20 cellular contexts compared by ENCODE assay signal in the genomic region with DNA sequence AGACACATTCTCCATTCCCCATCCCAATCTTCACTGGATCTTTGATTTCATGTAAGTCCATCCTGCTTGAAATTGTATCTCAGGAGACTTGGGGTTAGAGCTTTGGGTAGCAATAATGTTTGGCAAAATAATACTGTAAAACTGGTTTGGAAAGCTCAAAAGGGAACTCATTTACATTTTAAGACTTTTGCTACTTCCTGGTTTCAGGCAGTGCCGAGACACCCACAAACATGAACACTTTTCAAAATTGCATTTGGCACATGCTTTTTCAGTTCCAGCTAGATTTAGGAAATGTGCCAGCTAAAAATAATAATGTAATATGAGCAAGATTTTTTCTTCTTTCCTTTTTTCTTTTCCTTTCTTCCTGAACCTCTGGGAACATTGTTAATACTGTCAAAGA.
A peak's percentile ranks its signal among the peaks of the same experiment; 100 is the strongest.
DNase-seq lines count a peak whose midpoint lies in the region; ATAC-seq, FAIRE-seq and TF ChIP-seq lines count a peak whose summit lies in the region.
"Had no signal": no experiment of that assay in that cellular context is flagged by ENCODE, and none has a peak within 500 bp of the region (broad histone marks: within the 10 kb centered on the region; RNA-seq: fewer than 3 reads in every experiment).

No MANE protein-coding gene starts in this region.

- intact Hi-C loops in CD14-positive monocyte (cut with micrococcal nuclease), result no loop called here

- peaks cover 0 to 2% (median 0%) of the 10 kb centered on the region in 3 donors for H3K27me3 Mint-ChIP-seq in CD14-positive monocyte (ENCODE audit: low read depth in 3 of 3)
- H3K27me3 Mint-ChIP-seq: activated CD4-positive, alpha-beta T cell treated with anti-CD3 and anti-CD28 coated beads, Interleukin-2, amount 10 ng/mL, durations not matched to agents 7 days and 5 days; activated naive CD4-positive, alpha-beta T cell treated with anti-CD3 and anti-CD28 coated beads, Interleukin-2, amount 10 ng/mL, durations not matched to agents 7 days and 5 days; memory B cell; naive thymus-derived CD4-positive, alpha-beta T cell; type B pancreatic cell had no signal

- peaks cover 10% of the 10 kb centered on the region for H3K4me1 ChIP-seq in SJCRH30
- H3K4me1 ChIP-seq in fibroblast of lung (ENCODE audit: control insufficient read depth, extremely low read depth, insufficient read depth, low read length), result peaks cover 2% of the 10 kb centered on the region
- H3K4me1 ChIP-seq: sigmoid colon had no signal

- H3K4me1 Mint-ChIP-seq in CD14-positive monocyte, result peaks cover 12% of the 10 kb centered on the region

- H3K27me3 ChIP-seq in SJCRH30, result no peaks in the 10 kb centered on the region
- no peaks in the 10 kb centered on the region for H3K27me3 ChIP-seq in fibroblast of lung (ENCODE audit: control insufficient read depth, insufficient read depth, low read length)
- H3K27me3 ChIP-seq: sigmoid colon had no signal

- H3K9me3 ChIP-seq in SJCRH30 (replicated peaks) (no peaks in the 10 kb centered on the region), fibroblast of lung (ENCODE audit: control insufficient read depth, insufficient read depth, low read depth, low read length) (no peaks in the 10 kb centered on the region)
- H3K9me3 ChIP-seq: sigmoid colon had no signal

- H3K4me3 Mint-ChIP-seq in CD14-positive monocyte, result no peak overlapping the region
- H3K4me3 Mint-ChIP-seq: activated CD4-positive, alpha-beta T cell treated with anti-CD3 and anti-CD28 coated beads, Interleukin-2, amount 10 ng/mL, durations not matched to agents 7 days and 5 days; activated naive CD4-positive, alpha-beta T cell treated with anti-CD3 and anti-CD28 coated beads, Interleukin-2, amount 10 ng/mL, durations not matched to agents 7 days and 5 days; memory B cell; naive thymus-derived CD4-positive, alpha-beta T cell; type B pancreatic cell had no signal

- H3K9me3 Mint-ChIP-seq in CD14-positive monocyte, result peaks cover 0 to 10% (median 2%) of the 10 kb centered on the region in 7 donors

- H4K20me1 ChIP-seq in fibroblast of lung (ENCODE audit: control insufficient read depth, extremely low read depth, insufficient read depth, low read length), result no peaks in the 10 kb centered on the region

- no peaks in the 10 kb centered on the region for H3K36me3 Mint-ChIP-seq in CD14-positive monocyte
- H3K36me3 Mint-ChIP-seq: memory B cell, type B pancreatic cell had no signal

- H3K27ac ChIP-seq in SJCRH30, result peak overlapping the region; percentile 14; the same call in 1 of the 2 replicates
- H3K27ac ChIP-seq in fibroblast of lung (ENCODE audit: insufficient read depth, low read length), result peak overlapping the region; percentile 65
- H3K27ac ChIP-seq: sigmoid colon had no signal

- H3K9ac ChIP-seq in fibroblast of lung (ENCODE audit: insufficient read depth, low read length), result no peak overlapping the region

- H3K4me3 ChIP-seq in SJCRH30, result no peak overlapping the region
- no peak overlapping the region for H3K4me3 ChIP-seq in fibroblast of lung (replicated peaks in 1 of 4; ENCODE audit: control extremely low read depth in 1 of 4, insufficient read depth in 1 of 4, low read depth in 3 of 4, low read length in 4 of 4)
- H3K4me3 ChIP-seq: sigmoid colon had no signal

- H2AFZ ChIP-seq in fibroblast of lung (ENCODE audit: low read length), result peak overlapping the region; percentile 25

- ATAC-seq in GM21381 (IDR thresholded peaks at IDR 0.05; ENCODE audit: unreplicated experiment), result no peak
- ATAC-seq: naive thymus-derived CD4-positive, alpha-beta T cell had no signal

- peak overlapping the region; percentile 11 for H3K4me2 ChIP-seq in fibroblast of lung (ENCODE audit: extremely low read depth, insufficient read depth, low read length)

- H3K79me2 ChIP-seq in fibroblast of lung (ENCODE audit: control insufficient read depth, insufficient read depth, low read length), result no peaks in the 10 kb centered on the region

- H3K27ac Mint-ChIP-seq in CD14-positive monocyte, result peak overlapping the region in 4 of 7 donors; percentile 7 to 86 (median 54)
- H3K27ac Mint-ChIP-seq: activated CD4-positive, alpha-beta T cell treated with anti-CD3 and anti-CD28 coated beads, Interleukin-2, amount 10 ng/mL, durations not matched to agents 7 days and 5 days; activated naive CD4-positive, alpha-beta T cell treated with anti-CD3 and anti-CD28 coated beads, Interleukin-2, amount 10 ng/mL, durations not matched to agents 7 days and 5 days; memory B cell; naive thymus-derived CD4-positive, alpha-beta T cell; type B pancreatic cell had no signal

- no peak for TF ChIP-seq CTCF in CD14-positive monocyte (IDR thresholded peaks at IDR 0.05)
- no peak for TF ChIP-seq CTCF in fibroblast of lung (conservative IDR thresholded peaks at IDR 0.05 in 1 of 2, IDR thresholded peaks at IDR 0.05 in 1 of 2; ENCODE audit: low read depth in 1 of 2, low read length in 2 of 2)

- DNase-seq in CD14-positive monocyte (ENCODE audit: low spot score) (no peak), GM19239 (ENCODE audit: insufficient read length, low spot score) (no peak), SJCRH30 (no peak), fibroblast of lung (ENCODE audit: low read depth in 2 of 2) (no peak), T1000 (lab: John Stamatoyannopoulos, UW) (no peak), nucleus accumbens (lab: John Stamatoyannopoulos, UW) (no peak)
- DNase-seq: activated CD4-positive, alpha-beta T cell treated with anti-CD3 and anti-CD28 coated beads, Interleukin-2, amount 10 ng/mL, durations not matched to agents 7 days and 5 days; activated naive CD4-positive, alpha-beta T cell treated with anti-CD3 and anti-CD28 coated beads, Interleukin-2, amount 10 ng/mL, durations not matched to agents 7 days and 5 days; GOT3; naive thymus-derived CD4-positive, alpha-beta T cell; NCI-H1436; NCI-H2171; sigmoid colon; stimulated activated naive CD8-positive, alpha-beta T cell treated with anti-CD3 and anti-CD28 coated beads, Interleukin-15, Interleukin-2, amounts not matched to agents 100 U/mL and 50 U/mL, for 24 hours had no signal

- peak; percentile 8 for FAIRE-seq in GM19239 (lab: Jason Lieb, UNC)
- FAIRE-seq: colon, endometrium, islet of Langerhans had no signal

- H3K36me3 ChIP-seq in SJCRH30, result no peaks in the 10 kb centered on the region
- no peaks in the 10 kb centered on the region for H3K36me3 ChIP-seq in fibroblast of lung (ENCODE audit: control insufficient read depth, insufficient read depth, low read length)
- H3K36me3 ChIP-seq: sigmoid colon had no signal
